13 cellular contexts compared by ENCODE assay signal in genomic region chr4:104743141-104743748, GRCh38.
DNase-seq lines count a peak whose midpoint lies in the region; ATAC-seq, FAIRE-seq and TF ChIP-seq lines count a peak whose summit lies in the region.
"Had no signal": no experiment of that assay in that cellular context is flagged by ENCODE, and none has a peak within 500 bp of the region (broad histone marks: within the 10 kb centered on the region; RNA-seq: fewer than 3 reads in every experiment).

No MANE protein-coding gene starts in this region.

- no peaks in the 10 kb centered on the region for H3K79me2 ChIP-seq in PC-9 (ENCODE audit: low read depth)

- DNase-seq in GM19239 (ENCODE audit: insufficient read length, low spot score) (peak; percentile 14), PC-9 (no peak), SK-N-DZ (ENCODE audit: low spot score) (no peak), NCI-H1436 treated with DMSO at 0.1 percent for 48 hours (lab: John Stamatoyannopoulos, UW) (no peak)
- DNase-seq in stimulated activated CD4-positive, alpha-beta T cell treated with anti-CD3 and anti-CD28 coated beads, Interleukin-4, amount 100 ng/mL, for 24 hours, result no peak
- DNase-seq: activated naive CD4-positive, alpha-beta T cell; GF-D8; sigmoid colon had no signal

- no peaks in the 10 kb centered on the region for H4K20me1 ChIP-seq in BLaER1 treated with 17β-estradiol and CSF1 and Interleukin-3, amounts not matched to agents 10 nM and 100 nM
- no peaks in the 10 kb centered on the region for H4K20me1 ChIP-seq in PC-9 (ENCODE audit: insufficient read depth)

- no peak overlapping the region; a peak in 1 of 20 replicates for H3K4me3 ChIP-seq in BLaER1 treated with 17β-estradiol and CSF1 and Interleukin-3, amounts not matched to agents 10 nM and 100 nM
- no peak overlapping the region for H3K4me3 ChIP-seq in PC-9
- H3K4me3 ChIP-seq: coronary artery, sigmoid colon had no signal

- intact Hi-C loops in PC-9 (cut with micrococcal nuclease; ENCODE audit: unreplicated experiment), result no loop called here

- ATAC-seq in HG02678 (IDR thresholded peaks at IDR 0.05; ENCODE audit: unreplicated experiment), result peak; percentile 96
- peak; percentile 79 for ATAC-seq in HG03469 (IDR thresholded peaks at IDR 0.05; ENCODE audit: unreplicated experiment)

- POLR2A ChIA-PET in PC-9 (lab: Charles Lee; ENCODE audit: unreplicated experiment), result no interaction called here

- no TSS peak for BruUV-seq in PC-9 (replicated peaks; lab: Mats Ljungman, UMichigan)

- H3F3A ChIP-seq in PC-9 (ENCODE audit: insufficient read depth, low read depth), result no peaks in the 10 kb centered on the region

- CTCF ChIA-PET in PC-9 (lab: Charles Lee), result interaction anchor here (0.7 kb wide), 1 partner anchor 19 kb away, joined by 3 read pairs; no protein-coding TSS in a partner anchor

- H3K36me3 ChIP-seq in BLaER1 treated with 17β-estradiol and CSF1 and Interleukin-3, amounts not matched to agents 10 nM and 100 nM, result no peaks in the 10 kb centered on the region
- no peaks in the 10 kb centered on the region for H3K36me3 ChIP-seq in PC-9 (ENCODE audit: low read depth)
- H3K36me3 ChIP-seq: sigmoid colon had no signal

- H3K4me2 ChIP-seq in BLaER1 treated with 17β-estradiol and CSF1 and Interleukin-3, amounts not matched to agents 10 nM and 100 nM, result peak overlapping the region; percentile 55 to 79 (median 68)
- H3K4me2 ChIP-seq in PC-9, result no peak overlapping the region

- H3K4me1 ChIP-seq in BLaER1 treated with 17β-estradiol and CSF1 and Interleukin-3, amounts not matched to agents 10 nM and 100 nM, result peaks cover 14 to 26% (median 23%) of the 10 kb centered on the region in 10 experiments
- peaks cover 12% of the 10 kb centered on the region for H3K4me1 ChIP-seq in PC-9 (replicated peaks; ENCODE audit: insufficient read depth)
- H3K4me1 ChIP-seq: sigmoid colon had no signal

- peak; percentile 94 for FAIRE-seq in GM19239 (lab: Jason Lieb, UNC)
- FAIRE-seq: TTC549 had no signal

- peak overlapping the region in 10 of 11 experiments; percentile 4 to 57 (median 44); a peak in 14 of 22 replicates for H3K27ac ChIP-seq in BLaER1 treated with 17β-estradiol and CSF1 and Interleukin-3, amounts not matched to agents 10 nM and 100 nM
- no peak overlapping the region for H3K27ac ChIP-seq in PC-9
- H3K27ac ChIP-seq: coronary artery, sigmoid colon had no signal

- no peak overlapping the region for H2AFZ ChIP-seq in PC-9

- TF ChIP-seq CTCF in PC-9 (conservative IDR thresholded peaks at IDR 0.05), result no peak

- H3K27me3 ChIP-seq in BLaER1 treated with 17β-estradiol and CSF1 and Interleukin-3, amounts not matched to agents 10 nM and 100 nM, result no peaks in the 10 kb centered on the region
- no peaks in the 10 kb centered on the region for H3K27me3 ChIP-seq in PC-9 (ENCODE audit: insufficient read depth, low read depth)
- H3K27me3 ChIP-seq: sigmoid colon had no signal

- H3K9ac ChIP-seq in BLaER1 treated with 17β-estradiol and CSF1 and Interleukin-3, amounts not matched to agents 10 nM and 100 nM, result peak overlapping the region in 10 of 11 experiments; percentile 15 to 57 (median 40); a peak in 13 of 22 replicates

- H3K9me3 ChIP-seq in BLaER1 treated with 17β-estradiol and CSF1 and Interleukin-3, amounts not matched to agents 10 nM and 100 nM (replicated peaks in 1 of 11), result no peaks in the 10 kb centered on the region
- no peaks in the 10 kb centered on the region for H3K9me3 ChIP-seq in PC-9 (ENCODE audit: insufficient read depth, low read depth)
- H3K9me3 ChIP-seq: sigmoid colon had no signal

- no peaks in the 10 kb centered on the region for H3K9me2 ChIP-seq in PC-9 (ENCODE audit: insufficient read depth)
